In the genomic region with DNA sequence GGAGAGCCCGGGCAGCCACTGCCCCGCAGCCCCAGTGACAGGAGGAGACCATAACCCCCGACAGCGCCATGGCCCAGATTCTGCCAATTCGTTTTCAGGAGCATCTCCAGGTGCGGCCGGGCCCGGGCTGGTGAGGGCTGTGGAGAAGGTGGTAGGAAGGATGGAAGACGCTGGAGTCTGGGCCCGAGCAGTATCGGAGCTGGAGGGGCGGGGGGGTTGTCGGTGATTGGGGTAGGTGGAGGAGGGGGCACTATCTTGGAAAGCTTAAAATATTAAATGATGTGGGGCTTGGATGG, we compare ENCODE assay signal across 8 cellular contexts. TPM values are rescaled to one million over a fixed set of nuclear protein-coding genes. Genes with fewer than 3 reads are reported as not detected.
DNase-seq lines count a peak whose midpoint lies in the region; ATAC-seq and TF ChIP-seq lines count a peak whose summit lies in the region.

No MANE protein-coding gene starts in this region.

- H3K9me3 ChIP-seq in SJSA1 (replicated peaks) = no peaks in the 10 kb centered on the region

- DNase-seq in SJSA1 (ENCODE audit: low read depth in 1 of 2, low spot score in 2 of 2) (no peak), fibroblast of the aortic adventitia (ENCODE audit: low read depth) (no peak), skeletal muscle cell (ENCODE audit: low read depth) (no peak), DMS53 treated with DMSO at 0.1 percent for 48 hours (lab: John Stamatoyannopoulos, UW; ENCODE audit: unreplicated experiment) (no peak), NAMALWA (ENCODE audit: low spot score) (no peak)

- peak overlapping the region; percentile 99 for H3K27ac ChIP-seq in SJSA1

- H3K4me3 ChIP-seq in SJSA1 (peak overlapping the region; percentile 75), fibroblast of the aortic adventitia (ENCODE audit: low read depth, low read length) (peak overlapping the region; percentile 92), skeletal muscle cell (ENCODE audit: low read depth, low read length) (peak overlapping the region; percentile 99)

- ATAC-seq in GM21360 (IDR thresholded peaks at IDR 0.05; ENCODE audit: unreplicated experiment) (peak; percentile 0), HG02623 (IDR thresholded peaks at IDR 0.05; ENCODE audit: unreplicated experiment) (no peak), HG03520 (IDR thresholded peaks at IDR 0.05; ENCODE audit: unreplicated experiment) (no peak)

- no peaks in the 10 kb centered on the region for H3K27me3 ChIP-seq in SJSA1 (replicated peaks)

- TF ChIP-seq CTCF in fibroblast of the aortic adventitia (IDR thresholded peaks at IDR 0.05; ENCODE audit: insufficient read depth, low read length) = no peak

- H3K36me3 ChIP-seq in SJSA1 = peaks cover 42% of the 10 kb centered on the region

- peaks cover 41% of the 10 kb centered on the region for H3K4me1 ChIP-seq in SJSA1 (replicated peaks)

RNA-seq across cellular contexts. Expression of a gene that starts 0.3 kb away (rescaled TPM):
- total RNA-seq in SJSA1 (2014; rRNA removed; shearing (Covaris generic)) = 515 and 555 TPM in 2 replicates
- total RNA-seq in fibroblast of the aortic adventitia (ENCODE audit: low replicate concordance) = 487 and 798 TPM in 2 replicates

RNA-seq across cellular contexts. Expression of a gene that starts 54.6 kb away (rescaled TPM):
- 41.9 and 50.9 TPM in 2 replicates for total RNA-seq in SJSA1 (2014; rRNA removed; shearing (Covaris generic))
- total RNA-seq in fibroblast of the aortic adventitia (ENCODE audit: low replicate concordance) = 57.2 and 68.5 TPM in 2 replicates
